In the genomic region with DNA sequence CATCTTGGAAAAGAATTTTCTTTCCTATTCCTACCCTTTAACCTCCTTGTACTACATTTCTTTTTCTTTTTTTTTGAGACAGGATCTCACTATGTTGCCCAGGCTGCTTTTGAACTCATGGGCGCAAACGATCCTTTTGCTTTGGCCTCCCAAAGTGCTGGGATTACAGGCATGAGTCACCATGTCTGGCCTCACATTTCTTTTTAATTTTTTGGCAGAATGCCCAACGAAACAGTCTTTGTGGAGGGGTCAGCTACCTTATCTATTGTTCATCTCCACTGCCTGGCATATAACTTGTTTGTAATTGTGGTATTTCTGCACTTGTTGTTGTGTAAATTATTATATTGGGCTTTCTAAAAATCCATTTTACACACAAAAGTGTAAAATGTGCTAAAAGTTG, we compare ENCODE assay signal across 1 cellular context.
TF ChIP-seq lines count a peak whose summit lies in the region.

No MANE protein-coding gene starts in this region.

TF ChIP-seq in GM23338, 12 proteins besides CTCF, POLR2A, EP300 and RAD21 (continued from another document):
- TF ChIP-seq, protein P1, sequence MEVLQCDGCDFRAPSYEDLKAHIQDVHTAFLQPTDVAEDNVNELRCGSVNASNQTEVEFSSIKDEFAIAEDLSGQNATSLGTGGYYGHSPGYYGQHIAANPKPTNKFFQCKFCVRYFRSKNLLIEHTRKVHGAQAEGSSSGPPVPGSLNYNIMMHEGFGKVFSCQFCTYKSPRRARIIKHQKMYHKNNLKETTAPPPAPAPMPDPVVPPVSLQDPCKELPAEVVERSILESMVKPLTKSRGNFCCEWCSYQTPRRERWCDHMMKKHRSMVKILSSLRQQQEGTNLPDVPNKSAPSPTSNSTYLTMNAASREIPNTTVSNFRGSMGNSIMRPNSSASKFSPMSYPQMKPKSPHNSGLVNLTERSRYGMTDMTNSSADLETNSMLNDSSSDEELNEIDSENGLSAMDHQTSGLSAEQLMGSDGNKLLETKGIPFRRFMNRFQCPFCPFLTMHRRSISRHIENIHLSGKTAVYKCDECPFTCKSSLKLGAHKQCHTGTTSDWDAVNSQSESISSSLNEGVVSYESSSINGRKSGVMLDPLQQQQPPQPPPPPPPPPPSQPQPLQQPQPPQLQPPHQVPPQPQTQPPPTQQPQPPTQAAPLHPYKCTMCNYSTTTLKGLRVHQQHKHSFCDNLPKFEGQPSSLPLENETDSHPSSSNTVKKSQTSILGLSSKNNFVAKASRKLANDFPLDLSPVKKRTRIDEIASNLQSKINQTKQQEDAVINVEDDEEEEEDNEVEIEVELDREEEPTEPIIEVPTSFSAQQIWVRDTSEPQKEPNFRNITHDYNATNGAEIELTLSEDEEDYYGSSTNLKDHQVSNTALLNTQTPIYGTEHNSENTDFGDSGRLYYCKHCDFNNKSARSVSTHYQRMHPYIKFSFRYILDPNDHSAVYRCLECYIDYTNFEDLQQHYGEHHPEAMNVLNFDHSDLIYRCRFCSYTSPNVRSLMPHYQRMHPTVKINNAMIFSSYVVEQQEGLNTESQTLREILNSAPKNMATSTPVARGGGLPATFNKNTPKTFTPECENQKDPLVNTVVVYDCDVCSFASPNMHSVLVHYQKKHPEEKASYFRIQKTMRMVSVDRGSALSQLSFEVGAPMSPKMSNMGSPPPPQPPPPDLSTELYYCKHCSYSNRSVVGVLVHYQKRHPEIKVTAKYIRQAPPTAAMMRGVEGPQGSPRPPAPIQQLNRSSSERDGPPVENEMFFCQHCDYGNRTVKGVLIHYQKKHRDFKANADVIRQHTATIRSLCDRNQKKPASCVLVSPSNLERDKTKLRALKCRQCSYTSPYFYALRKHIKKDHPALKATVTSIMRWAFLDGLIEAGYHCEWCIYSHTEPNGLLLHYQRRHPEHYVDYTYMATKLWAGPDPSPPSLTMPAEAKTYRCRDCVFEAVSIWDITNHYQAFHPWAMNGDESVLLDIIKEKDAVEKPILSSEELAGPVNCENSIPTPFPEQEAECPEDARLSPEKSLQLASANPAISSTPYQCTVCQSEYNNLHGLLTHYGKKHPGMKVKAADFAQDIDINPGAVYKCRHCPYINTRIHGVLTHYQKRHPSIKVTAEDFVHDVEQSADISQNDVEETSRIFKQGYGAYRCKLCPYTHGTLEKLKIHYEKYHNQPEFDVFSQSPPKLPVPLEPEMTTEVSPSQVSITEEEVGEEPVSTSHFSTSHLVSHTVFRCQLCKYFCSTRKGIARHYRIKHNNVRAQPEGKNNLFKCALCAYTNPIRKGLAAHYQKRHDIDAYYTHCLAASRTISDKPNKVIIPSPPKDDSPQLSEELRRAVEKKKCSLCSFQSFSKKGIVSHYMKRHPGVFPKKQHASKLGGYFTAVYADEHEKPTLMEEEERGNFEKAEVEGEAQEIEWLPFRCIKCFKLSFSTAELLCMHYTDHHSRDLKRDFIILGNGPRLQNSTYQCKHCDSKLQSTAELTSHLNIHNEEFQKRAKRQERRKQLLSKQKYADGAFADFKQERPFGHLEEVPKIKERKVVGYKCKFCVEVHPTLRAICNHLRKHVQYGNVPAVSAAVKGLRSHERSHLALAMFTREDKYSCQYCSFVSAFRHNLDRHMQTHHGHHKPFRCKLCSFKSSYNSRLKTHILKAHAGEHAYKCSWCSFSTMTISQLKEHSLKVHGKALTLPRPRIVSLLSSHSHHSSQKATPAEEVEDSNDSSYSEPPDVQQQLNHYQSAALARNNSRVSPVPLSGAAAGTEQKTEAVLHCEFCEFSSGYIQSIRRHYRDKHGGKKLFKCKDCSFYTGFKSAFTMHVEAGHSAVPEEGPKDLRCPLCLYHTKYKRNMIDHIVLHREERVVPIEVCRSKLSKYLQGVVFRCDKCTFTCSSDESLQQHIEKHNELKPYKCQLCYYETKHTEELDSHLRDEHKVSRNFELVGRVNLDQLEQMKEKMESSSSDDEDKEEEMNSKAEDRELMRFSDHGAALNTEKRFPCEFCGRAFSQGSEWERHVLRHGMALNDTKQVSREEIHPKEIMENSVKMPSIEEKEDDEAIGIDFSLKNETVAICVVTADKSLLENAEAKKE (CRISPR knock-in tag; IDR thresholded peaks at IDR 0.05): no peak
- TF ChIP-seq ZNF114 (CRISPR knock-in tag; IDR thresholded peaks at IDR 0.05) (no peak), ZNF331 (CRISPR knock-in tag; IDR thresholded peaks at IDR 0.05; ENCODE audit: low read depth) (no peak), POLR2AphosphoS5 (IDR thresholded peaks at IDR 0.05; ENCODE audit: low read depth) (no peak), EZH2phosphoT487 (IDR thresholded peaks at IDR 0.05; ENCODE audit: unreplicated experiment) (no peak), NANOG (IDR thresholded peaks at IDR 0.05; ENCODE audit: borderline replicate concordance) (no peak), CREB1 (CRISPR knock-in tag; IDR thresholded peaks at IDR 0.05; ENCODE audit: low read depth) (no peak), EZH2 (IDR thresholded peaks at IDR 0.05; ENCODE audit: low read depth, unreplicated experiment) (no peak)
- TF ChIP-seq, protein P2, sequence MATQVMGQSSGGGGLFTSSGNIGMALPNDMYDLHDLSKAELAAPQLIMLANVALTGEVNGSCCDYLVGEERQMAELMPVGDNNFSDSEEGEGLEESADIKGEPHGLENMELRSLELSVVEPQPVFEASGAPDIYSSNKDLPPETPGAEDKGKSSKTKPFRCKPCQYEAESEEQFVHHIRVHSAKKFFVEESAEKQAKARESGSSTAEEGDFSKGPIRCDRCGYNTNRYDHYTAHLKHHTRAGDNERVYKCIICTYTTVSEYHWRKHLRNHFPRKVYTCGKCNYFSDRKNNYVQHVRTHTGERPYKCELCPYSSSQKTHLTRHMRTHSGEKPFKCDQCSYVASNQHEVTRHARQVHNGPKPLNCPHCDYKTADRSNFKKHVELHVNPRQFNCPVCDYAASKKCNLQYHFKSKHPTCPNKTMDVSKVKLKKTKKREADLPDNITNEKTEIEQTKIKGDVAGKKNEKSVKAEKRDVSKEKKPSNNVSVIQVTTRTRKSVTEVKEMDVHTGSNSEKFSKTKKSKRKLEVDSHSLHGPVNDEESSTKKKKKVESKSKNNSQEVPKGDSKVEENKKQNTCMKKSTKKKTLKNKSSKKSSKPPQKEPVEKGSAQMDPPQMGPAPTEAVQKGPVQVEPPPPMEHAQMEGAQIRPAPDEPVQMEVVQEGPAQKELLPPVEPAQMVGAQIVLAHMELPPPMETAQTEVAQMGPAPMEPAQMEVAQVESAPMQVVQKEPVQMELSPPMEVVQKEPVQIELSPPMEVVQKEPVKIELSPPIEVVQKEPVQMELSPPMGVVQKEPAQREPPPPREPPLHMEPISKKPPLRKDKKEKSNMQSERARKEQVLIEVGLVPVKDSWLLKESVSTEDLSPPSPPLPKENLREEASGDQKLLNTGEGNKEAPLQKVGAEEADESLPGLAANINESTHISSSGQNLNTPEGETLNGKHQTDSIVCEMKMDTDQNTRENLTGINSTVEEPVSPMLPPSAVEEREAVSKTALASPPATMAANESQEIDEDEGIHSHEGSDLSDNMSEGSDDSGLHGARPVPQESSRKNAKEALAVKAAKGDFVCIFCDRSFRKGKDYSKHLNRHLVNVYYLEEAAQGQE (IDR thresholded peaks at IDR 0.05; ENCODE audit: unreplicated experiment): no peak
